Comparison of ENCODE assay signal across 25 cellular contexts in genomic region chr12:109721276-109721675, GRCh38. TPM values are rescaled to one million over a fixed set of nuclear protein-coding genes. Genes with fewer than 3 reads are reported as not detected.
DNase-seq lines count a peak whose midpoint lies in the region; ATAC-seq and TF ChIP-seq lines count a peak whose summit lies in the region.
"Had no signal": no experiment of that assay in that cellular context is flagged by ENCODE, and none has a peak within 500 bp of the region (broad histone marks: within the 10 kb centered on the region; RNA-seq: fewer than 3 reads in every experiment).

No MANE protein-coding gene starts in this region.

- no peaks in the 10 kb centered on the region for H3K27me3 ChIP-seq in liver (ENCODE audit: control insufficient read depth in 4 of 4, insufficient read depth in 4 of 4, low read length in 3 of 4)
- no peaks in the 10 kb centered on the region for H3K27me3 ChIP-seq in gastrocnemius medialis
- no peaks in the 10 kb centered on the region for H3K27me3 ChIP-seq in colonic mucosa
- H3K27me3 ChIP-seq: SJSA1, thyroid gland had no signal

- no peak for TF ChIP-seq POLR2A in gastrocnemius medialis (IDR thresholded peaks at IDR 0.05)

- H3K9ac ChIP-seq in liver (ENCODE audit: low read depth in 1 of 2, low read length in 2 of 2) = no peak overlapping the region
- H3K9ac ChIP-seq in colonic mucosa (ENCODE audit: low read depth in 2 of 2, low read length in 2 of 2) = no peak overlapping the region

- H3K36me3 ChIP-seq in HEK293 (ENCODE audit: control insufficient read depth in 2 of 2, insufficient read depth in 1 of 2, low read length in 2 of 2) = no peaks in the 10 kb centered on the region
- H3K36me3 ChIP-seq in liver (ENCODE audit: control insufficient read depth in 4 of 4, insufficient read depth in 3 of 4, low read depth in 1 of 4, low read length in 3 of 4) = no peaks in the 10 kb centered on the region
- no peaks in the 10 kb centered on the region for H3K36me3 ChIP-seq in gastrocnemius medialis
- H3K36me3 ChIP-seq in colonic mucosa = no peaks in the 10 kb centered on the region
- H3K36me3 ChIP-seq: neutrophil, SJSA1, thyroid gland had no signal

- 50% methylated on average over 10 of the region's 10 CpGs for WGBS in liver

- CTCF ChIA-PET in HEK293 (lab: Yijun Ruan, JAX) = interaction anchor here (1.1 kb wide), 1 partner anchor 124 kb away, joined by 3 read pairs; no protein-coding TSS in a partner anchor

- H3K4me3 ChIP-seq in HEK293 (ENCODE audit: low read depth, low read length) (no peak overlapping the region), liver (ENCODE audit: low read depth in 1 of 3, low read length in 3 of 3) (no peak overlapping the region), gastrocnemius medialis (no peak overlapping the region), colonic mucosa (no peak overlapping the region)
- H3K4me3 ChIP-seq: K562, mucosa of descending colon, SJSA1, thyroid gland had no signal

- intact Hi-C loops in head of caudate nucleus (cut with DNase I) = loop anchor here (5.0 to 10.0 kb wide), 2 partner anchors 94 to 154 kb away; no protein-coding TSS in a partner anchor
- intact Hi-C loops in gastrocnemius medialis (cut with DNase I; ENCODE audit: low total_unique reads) = no loop called here
- intact Hi-C loops in colonic mucosa (cut with DNase I) = no loop called here
- intact Hi-C loops in posterior vena cava (cut with DNase I) = no loop called here

- TF ChIP-seq RAD21 in liver (IDR thresholded peaks at IDR 0.05) = peak; percentile 30 to 68

- H3K27ac ChIP-seq in HEK293 (ENCODE audit: extremely low read depth, low read depth, low read length) (no peak overlapping the region), liver (ENCODE audit: low read depth in 1 of 2, low read length in 2 of 2) (peak overlapping the region in 1 of 2 donors; percentile 15), gastrocnemius medialis (peak overlapping the region; percentile 33 to 79 (median 66)), colonic mucosa (no peak overlapping the region)
- H3K27ac ChIP-seq: epithelial cell of prostate, neutrophil, SJSA1, thyroid gland had no signal

- H3K9me3 ChIP-seq in HEK293 (ENCODE audit: control insufficient read depth, insufficient read depth, low read depth, low read length) (no peaks in the 10 kb centered on the region), liver (ENCODE audit: control insufficient read depth in 4 of 4, low read length in 3 of 4) (no peaks in the 10 kb centered on the region), gastrocnemius medialis (no peaks in the 10 kb centered on the region), colonic mucosa (no peaks in the 10 kb centered on the region)
- H3K9me3 ChIP-seq: mucosa of descending colon, neutrophil, SJSA1, thyroid gland had no signal

- POLR2A ChIA-PET in HEK293 (lab: Yijun Ruan, JAX) = no interaction called here

- in situ Hi-C loops in gastrocnemius medialis (cut with MboI; ENCODE audit: low sequenced_read_pairs in 4 of 4) = no loop called here

- no peak for ATAC-seq in gastrocnemius medialis
- ATAC-seq: K562; sciatic nerve; stimulated activated memory B cell treated with anti-CD40 and anti-IgM and Interleukin-4, amounts not matched to agents 10 μg/mL and 1 μg/mL and 100 μg/mL, for 72 hours had no signal

- DNase-seq in head of caudate nucleus (peak in 26 of 42 donors; percentile 28 to 83 (median 64)), gastrocnemius medialis (peak in 1 of 2 donors; percentile 31), DMS79 (lab: John Stamatoyannopoulos, UW) (no peak), colonic mucosa (no peak), posterior vena cava (ENCODE audit: low spot score) (no peak), NCI-H446 treated with DMSO at 0.1 percent for 48 hours (lab: John Stamatoyannopoulos, UW) (no peak)
- DNase-seq: activated CD4-positive, alpha-beta T cell treated with anti-CD3 and anti-CD28 coated beads, Interleukin-2, amount 10 ng/mL, durations not matched to agents 7 days and 5 days; activated effector memory CD4-positive, alpha-beta T cell treated with Interleukin-2 at 50 U/mL for 16 hours; CD4-positive, CD25-positive, alpha-beta regulatory T cell; DND-41; foreskin fibroblast; left colon; mucosa of descending colon; NCI-H146; NCI-H748 treated with DMSO at 0.1 percent for 48 hours; OCI-M1; thyroid gland had no signal

- H3K4me1 ChIP-seq in HEK293 (ENCODE audit: control insufficient read depth, insufficient read depth, low read length) (no peaks in the 10 kb centered on the region), liver (ENCODE audit: control insufficient read depth in 4 of 4, insufficient read depth in 4 of 4, low read length in 3 of 4) (peaks cover 27 to 69% (median 64%) of the 10 kb centered on the region in 4 donors), gastrocnemius medialis (peaks cover 54 to 59% of the 10 kb centered on the region in 2 donors), colonic mucosa (no peaks in the 10 kb centered on the region)
- H3K4me1 ChIP-seq: thyroid gland had no signal

- no peak for TF ChIP-seq CTCF in HEK293 (tag by site-specific recombination; IDR thresholded peaks at IDR 0.05)
- no peak for TF ChIP-seq CTCF in liver (IDR thresholded peaks at IDR 0.05; ENCODE audit: low read depth, low read length, missing input control)
- TF ChIP-seq CTCF in gastrocnemius medialis (IDR thresholded peaks at IDR 0.05 in 4 of 5, conservative IDR thresholded peaks at IDR 0.05 in 1 of 5) = no peak
- TF ChIP-seq CTCF in colonic mucosa (IDR thresholded peaks at IDR 0.05) = no peak

TF ChIP-seq in HEK293, 187 proteins besides CTCF, POLR2A, EP300 and RAD21:
- TF ChIP-seq ZFP41 (tag by site-specific recombination; IDR thresholded peaks at IDR 0.05; ENCODE audit: borderline replicate concordance) (no peak), ZNF624 (tag by site-specific recombination; IDR thresholded peaks at IDR 0.05) (no peak), SP7 (tag by site-specific recombination; IDR thresholded peaks at IDR 0.05) (no peak), ZNF561 (tag by site-specific recombination; IDR thresholded peaks at IDR 0.05; ENCODE audit: borderline replicate concordance) (no peak), ZNF654 (tag by site-specific recombination; IDR thresholded peaks at IDR 0.05; ENCODE audit: low read depth) (no peak), ZNF23 (tag by site-specific recombination; IDR thresholded peaks at IDR 0.05; ENCODE audit: borderline replicate concordance) (peak; percentile 77), ZNF423 (tag by site-specific recombination; IDR thresholded peaks at IDR 0.05) (no peak), ZNF664 (tag by site-specific recombination; IDR thresholded peaks at IDR 0.05) (no peak), ZBTB17 (tag by site-specific recombination; IDR thresholded peaks at IDR 0.05) (peak; percentile 98)

TF ChIP-seq in liver, 16 proteins besides CTCF, POLR2A, EP300 and RAD21 (continues in another document):
- TF ChIP-seq FOXA1 (IDR thresholded peaks at IDR 0.05) = no peak
- TF ChIP-seq ATF3 (IDR thresholded peaks at IDR 0.05) = no peak
- no peak for TF ChIP-seq JUND (IDR thresholded peaks at IDR 0.05)
- peak; percentile 46 for TF ChIP-seq YY1 (IDR thresholded peaks at IDR 0.05)
- TF ChIP-seq RXRA (IDR thresholded peaks at IDR 0.05) = peak; percentile 71 to 77
- no peak for TF ChIP-seq ZBTB33 (IDR thresholded peaks at IDR 0.05)
- TF ChIP-seq EGR1 (IDR thresholded peaks at IDR 0.05; ENCODE audit: low read depth in 2 of 2) = no peak
- peak; percentile 55 to 72 for TF ChIP-seq HNF4A (conservative IDR thresholded peaks at IDR 0.05)
- TF ChIP-seq MAX (IDR thresholded peaks at IDR 0.05) = no peak
- no peak for TF ChIP-seq FOXA2 (IDR thresholded peaks at IDR 0.05)
- TF ChIP-seq SP1 (IDR thresholded peaks at IDR 0.05) = peak; percentile 50
- no peak for TF ChIP-seq TAF1 (conservative IDR thresholded peaks at IDR 0.05)
- TF ChIP-seq HNF4G (IDR thresholded peaks at IDR 0.05) = no peak

RNA-seq across cellular contexts. Expression of gene FAM222A, which starts 7.7 kb away (rescaled TPM):
- total RNA-seq in liver = 1 to 10 TPM; 1.8 to 2.2 TPM
- polyA plus RNA-seq in liver = 1 to 10 TPM in 1 of 2 donors, under 1 TPM in 1; 0.97 to 2.0 TPM
- 10 to 100 TPM in 2 of 4 donors, 1 to 10 TPM in 2; 7.0 to 24.3 (median 13.5) TPM for total RNA-seq in gastrocnemius medialis
- 1 to 10 TPM; 3.9 to 5.5 TPM for total RNA-seq in colonic mucosa
- under 1 TPM; 0.62 to 0.79 TPM for total RNA-seq in posterior vena cava

Comparison
In these comparisons a context has a peak if more than half of its experiments do, and no peak if none do; other contexts are left out.
1. H3K27ac ChIP-seq: peak in gastrocnemius medialis (4 of 4); none in HEK293 (single experiment) and colonic mucosa (single experiment).
2. DNase-seq: peak in head of caudate nucleus (26 of 42); none in DMS79 (single experiment), colonic mucosa (single experiment), posterior vena cava (single experiment) and NCI-H446 treated with DMSO at 0.1 percent for 48 hours (single experiment).